ENCODE assay signal across 28 cellular contexts in the genomic region with DNA sequence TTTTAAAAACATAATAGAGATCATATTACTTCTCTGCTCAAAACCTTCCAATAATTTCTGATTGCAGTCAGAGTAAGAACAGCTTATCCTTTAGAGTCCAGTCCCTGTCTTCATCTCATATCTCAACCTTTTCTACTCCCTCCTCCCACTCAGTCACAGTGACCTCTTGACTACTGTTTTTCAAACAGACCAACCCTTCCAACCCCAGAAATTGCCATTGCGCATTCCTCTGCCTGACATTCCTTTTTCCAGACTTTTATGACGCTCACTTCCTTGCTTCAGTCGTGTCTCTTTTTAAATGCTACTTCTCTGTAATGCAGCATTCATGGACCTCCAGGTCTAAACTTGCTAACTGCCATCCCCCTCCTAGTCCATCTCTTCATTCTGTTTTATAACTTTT.
"Had no signal": no experiment of that assay in that cellular context is flagged by ENCODE, and none has a peak within 500 bp of the region (broad histone marks: within the 10 kb centered on the region; RNA-seq: fewer than 3 reads in every experiment).

No MANE protein-coding gene starts in this region.

- H3K4me1 Mint-ChIP-seq: immature natural killer cell; memory B cell; naive B cell; nephron; stimulated activated effector memory CD8-positive, alpha-beta T cell treated with anti-CD3 and anti-CD28 coated beads, Interleukin-12 subunit alpha, Interleukin-12 subunit beta, amount 100 ng/mL, for 72 hours had no signal

- H3K4me3 ChIP-seq: coronary artery, esophagus squamous epithelium, lung, mucosa of descending colon, prostate gland, right atrium auricular region, stomach, testis, tibial artery had no signal

- H3K36me3 Mint-ChIP-seq: immature natural killer cell; memory B cell; mesothelial cell of epicardium; naive B cell; stimulated activated effector memory CD8-positive, alpha-beta T cell treated with anti-CD3 and anti-CD28 coated beads, Interleukin-12 subunit alpha, Interleukin-12 subunit beta, amount 100 ng/mL, for 72 hours; type B pancreatic cell had no signal

- H3K36me3 ChIP-seq: esophagus squamous epithelium, prostate gland, right atrium auricular region, stomach, tibial artery had no signal

- DNase-seq: dermis blood vessel endothelial cell; effector memory CD4-positive, alpha-beta T cell; erythroblast; esophagus squamous epithelium; hypothalamus; immature natural killer cell; mucosa of descending colon; naive B cell; nucleus accumbens; stimulated activated CD4-positive, alpha-beta T cell treated with anti-CD3 and anti-CD28 coated beads, Interleukin-2, amount 100 ng/mL, for 24 hours; stimulated activated CD4-positive, alpha-beta T cell treated with anti-CD3 and anti-CD28 coated beads, Interleukin-4, amount 100 ng/mL, for 24 hours; stimulated activated naive CD4-positive, alpha-beta T cell treated with Interleukin-2 at 50 U/mL for 16 hours; stomach; testis; tibial artery had no signal

- H3K9me3 Mint-ChIP-seq: nephron, type B pancreatic cell had no signal

- H3K27ac Mint-ChIP-seq: immature natural killer cell; memory B cell; mesothelial cell of epicardium; naive B cell; nephron; stimulated activated effector memory CD8-positive, alpha-beta T cell treated with anti-CD3 and anti-CD28 coated beads, Interleukin-12 subunit alpha, Interleukin-12 subunit beta, amount 100 ng/mL, for 72 hours; type B pancreatic cell had no signal

- H3K9me3 ChIP-seq: esophagus squamous epithelium, mucosa of descending colon, prostate gland, right atrium auricular region, stomach, testis, tibial artery had no signal

- FAIRE-seq: frontal cortex, keratinocyte had no signal

- H3K27ac ChIP-seq: coronary artery, esophagus squamous epithelium, prostate gland, right atrium auricular region, stomach, testis, tibial artery had no signal

- H3K4me1 ChIP-seq: esophagus squamous epithelium, prostate gland, right atrium auricular region, stomach, testis, tibial artery had no signal

- H3K27me3 Mint-ChIP-seq: memory B cell, naive B cell, type B pancreatic cell had no signal

- H3K4me3 Mint-ChIP-seq: immature natural killer cell; memory B cell; mesothelial cell of epicardium; naive B cell; nephron; stimulated activated effector memory CD8-positive, alpha-beta T cell treated with anti-CD3 and anti-CD28 coated beads, Interleukin-12 subunit alpha, Interleukin-12 subunit beta, amount 100 ng/mL, for 72 hours; type B pancreatic cell had no signal

- ATAC-seq: left lobe of liver; mucosa of descending colon; sciatic nerve; stimulated activated effector memory CD8-positive, alpha-beta T cell treated with anti-CD3 and anti-CD28 coated beads, Interleukin-12 subunit alpha, Interleukin-12 subunit beta, amount 100 ng/mL, for 72 hours had no signal

- H3K27me3 ChIP-seq: esophagus squamous epithelium, right atrium auricular region, stomach, testis, tibial artery had no signal
